12 cellular contexts compared by ENCODE assay signal in genomic region chr11:46711288-46711687, GRCh38. TPM values are rescaled to one million over a fixed set of nuclear protein-coding genes. Genes with fewer than 3 reads are reported as not detected.
DNase-seq lines count a peak whose midpoint lies in the region; ATAC-seq and TF ChIP-seq lines count a peak whose summit lies in the region.
"Had no signal": no experiment of that assay in that cellular context is flagged by ENCODE, and none has a peak within 500 bp of the region (broad histone marks: within the 10 kb centered on the region; RNA-seq: fewer than 3 reads in every experiment).

No MANE protein-coding gene starts in this region.

- ATAC-seq in RWPE2 (ENCODE audit: low read depth) = no peak
- ATAC-seq in thoracic aorta (ENCODE audit: insufficient number of reproducible peaks, low FRiP score, low read depth) = no peak
- no peak for ATAC-seq in activated CD8-positive, alpha-beta memory T cell treated with anti-CD3 and anti-CD28 coated beads, Interleukin-2, amount 10 ng/mL, durations not matched to agents 7 days and 5 days

- H3K27ac ChIP-seq in RWPE2 (ENCODE audit: poor library complexity, severe bottlenecking) = peak overlapping the region; percentile 1
- H3K27ac ChIP-seq in thoracic aorta = peak overlapping the region; percentile 93 to 94

- CTCF ChIA-PET in activated CD8-positive, alpha-beta memory T cell treated with anti-CD3 and anti-CD28 coated beads, Interleukin-2, amount 10 ng/mL, durations not matched to agents 7 days and 5 days (lab: Charles Lee) = no interaction called here

- H3K9me3 ChIP-seq in RWPE2 (ENCODE audit: severe bottlenecking) = no peaks in the 10 kb centered on the region
- no peaks in the 10 kb centered on the region for H3K9me3 ChIP-seq in thoracic aorta

- H3K4me3 ChIP-seq in RWPE2 (ENCODE audit: severe bottlenecking) = no peak overlapping the region
- H3K4me3 ChIP-seq in thoracic aorta = no peak overlapping the region

- no peaks in the 10 kb centered on the region for H3K9me3 Mint-ChIP-seq in nephron progenitor cell
- H3K9me3 Mint-ChIP-seq in activated CD8-positive, alpha-beta memory T cell treated with anti-CD3 and anti-CD28 coated beads, Interleukin-2, amount 10 ng/mL, durations not matched to agents 7 days and 5 days (ENCODE audit: low read depth) = no peaks in the 10 kb centered on the region
- no peaks in the 10 kb centered on the region for H3K9me3 Mint-ChIP-seq in immature natural killer cell

- H3K36me3 ChIP-seq in RWPE2 (ENCODE audit: low read depth) (0 out of 2 replicates have a peak, but pooled peaks cover 4% of the 10 kb centered on the region), thoracic aorta (peaks cover 23% of the 10 kb centered on the region)

- TF ChIP-seq CTCF in RWPE2 (IDR thresholded peaks at IDR 0.05; ENCODE audit: poor library complexity, severe bottlenecking) (no peak), nephron progenitor cell (IDR thresholded peaks at IDR 0.05) (no peak), thoracic aorta (IDR thresholded peaks at IDR 0.05) (no peak)

- no peaks in the 10 kb centered on the region for H3K4me1 Mint-ChIP-seq in nephron progenitor cell
- H3K4me1 Mint-ChIP-seq in activated CD8-positive, alpha-beta memory T cell treated with anti-CD3 and anti-CD28 coated beads, Interleukin-2, amount 10 ng/mL, durations not matched to agents 7 days and 5 days = peaks cover 3% of the 10 kb centered on the region
- peaks cover 1 to 6% of the 10 kb centered on the region in 2 donors for H3K4me1 Mint-ChIP-seq in immature natural killer cell

- H3K27ac Mint-ChIP-seq in nephron progenitor cell (peak overlapping the region; percentile 80), immature natural killer cell (no peak overlapping the region)
- no peak overlapping the region for H3K27ac Mint-ChIP-seq in activated CD8-positive, alpha-beta memory T cell treated with anti-CD3 and anti-CD28 coated beads, Interleukin-2, amount 10 ng/mL, durations not matched to agents 7 days and 5 days

- no peak for DNase-seq in RWPE2 (ENCODE audit: low spot score)
- peak; percentile 21 for DNase-seq in fibroblast of gingiva (ENCODE audit: low read depth)
- no peak for DNase-seq in nephron progenitor cell
- DNase-seq in thoracic aorta (ENCODE audit: low spot score) = no peak
- DNase-seq in activated CD8-positive, alpha-beta memory T cell treated with anti-CD3 and anti-CD28 coated beads, Interleukin-2, amount 10 ng/mL, durations not matched to agents 7 days and 5 days = no peak
- no peak for DNase-seq in immature natural killer cell
- DNase-seq in HT-29 (ENCODE audit: low spot score) = no peak
- DNase-seq in HK-2 (ENCODE audit: unreplicated experiment) = no peak
- DNase-seq: NCI-H1694 had no signal

- peaks cover 4% of the 10 kb centered on the region for H3K36me3 Mint-ChIP-seq in nephron progenitor cell (ENCODE audit: low read depth)
- H3K36me3 Mint-ChIP-seq in activated CD8-positive, alpha-beta memory T cell treated with anti-CD3 and anti-CD28 coated beads, Interleukin-2, amount 10 ng/mL, durations not matched to agents 7 days and 5 days = peaks cover 9% of the 10 kb centered on the region
- H3K36me3 Mint-ChIP-seq in immature natural killer cell = peaks cover 4 to 19% (median 13%) of the 10 kb centered on the region in 3 donors

- H3K27me3 Mint-ChIP-seq in nephron progenitor cell (ENCODE audit: low read depth, poor library complexity) = peaks cover 4% of the 10 kb centered on the region
- no peaks in the 10 kb centered on the region for H3K27me3 Mint-ChIP-seq in activated CD8-positive, alpha-beta memory T cell treated with anti-CD3 and anti-CD28 coated beads, Interleukin-2, amount 10 ng/mL, durations not matched to agents 7 days and 5 days
- H3K27me3 Mint-ChIP-seq in immature natural killer cell (ENCODE audit: low read depth in 3 of 3) = no peaks in the 10 kb centered on the region

- H3K4me1 ChIP-seq in RWPE2 (ENCODE audit: insufficient read depth, poor library complexity, severe bottlenecking) = peaks cover 7% of the 10 kb centered on the region
- peaks cover 28 to 47% of the 10 kb centered on the region in 2 donors for H3K4me1 ChIP-seq in thoracic aorta (ENCODE audit: control insufficient read depth in 1 of 2, low read depth in 2 of 2)

- H3K4me3 Mint-ChIP-seq in nephron progenitor cell (no peak overlapping the region), immature natural killer cell (no peak overlapping the region)
- H3K4me3 Mint-ChIP-seq in activated CD8-positive, alpha-beta memory T cell treated with anti-CD3 and anti-CD28 coated beads, Interleukin-2, amount 10 ng/mL, durations not matched to agents 7 days and 5 days = no peak overlapping the region

- no peaks in the 10 kb centered on the region for H3K27me3 ChIP-seq in RWPE2 (ENCODE audit: insufficient read depth, poor library complexity, severe bottlenecking)
- H3K27me3 ChIP-seq in thoracic aorta (replicated peaks; ENCODE audit: insufficient read depth) = no peaks in the 10 kb centered on the region

RNA-seq across cellular contexts. Expression of gene F2, which starts 7.7 kb away (rescaled TPM):
- total RNA-seq in thoracic aorta = not detected
- not detected for total RNA-seq in activated CD8-positive, alpha-beta memory T cell treated with anti-CD3 and anti-CD28 coated beads, Interleukin-2, amount 10 ng/mL, durations not matched to agents 7 days and 5 days
- not detected for polyA plus RNA-seq in immature natural killer cell
- total RNA-seq in HT-29 (2014; rRNA removed; shearing (Covaris generic)) = 0.38 and 1.7 TPM in 2 replicates
- total RNA-seq: H1, posterior vena cava had no signal
- polyA plus RNA-seq: adipose tissue had no signal

RNA-seq across cellular contexts. Expression of gene ZNF408, which starts 10.5 kb away (rescaled TPM):
- 10 to 100 TPM in 1 of 2 donors, 1 to 10 TPM in 1; 5.9 to 11.9 TPM for total RNA-seq in thoracic aorta
- total RNA-seq in activated CD8-positive, alpha-beta memory T cell treated with anti-CD3 and anti-CD28 coated beads, Interleukin-2, amount 10 ng/mL, durations not matched to agents 7 days and 5 days = 10 to 100 TPM; 12.6 to 15.0 TPM
- 10 to 100 TPM in 1 of 3 donors, 1 to 10 TPM in 2; 9.1 to 14.6 (median 9.5) TPM for polyA plus RNA-seq in immature natural killer cell
- total RNA-seq in HT-29 (2014; rRNA removed; shearing (Covaris generic)) = 15.8 and 17.5 TPM in 2 replicates

RNA-seq across cellular contexts. Expression of gene ARHGAP1, which starts 10.9 kb away (rescaled TPM):
- 100 to 1,000 TPM; 106 to 159 TPM for total RNA-seq in thoracic aorta
- 10 to 100 TPM; 61.9 to 68.5 TPM for total RNA-seq in activated CD8-positive, alpha-beta memory T cell treated with anti-CD3 and anti-CD28 coated beads, Interleukin-2, amount 10 ng/mL, durations not matched to agents 7 days and 5 days
- 100 to 1,000 TPM in 1 of 3 donors, 10 to 100 TPM in 2; 38.6 to 104 (median 60.4) TPM for polyA plus RNA-seq in immature natural killer cell
- 28.7 and 29.3 TPM in 2 replicates for total RNA-seq in HT-29 (2014; rRNA removed; shearing (Covaris generic))
